ENCODE assay signal across 16 cellular contexts in the genomic region with DNA sequence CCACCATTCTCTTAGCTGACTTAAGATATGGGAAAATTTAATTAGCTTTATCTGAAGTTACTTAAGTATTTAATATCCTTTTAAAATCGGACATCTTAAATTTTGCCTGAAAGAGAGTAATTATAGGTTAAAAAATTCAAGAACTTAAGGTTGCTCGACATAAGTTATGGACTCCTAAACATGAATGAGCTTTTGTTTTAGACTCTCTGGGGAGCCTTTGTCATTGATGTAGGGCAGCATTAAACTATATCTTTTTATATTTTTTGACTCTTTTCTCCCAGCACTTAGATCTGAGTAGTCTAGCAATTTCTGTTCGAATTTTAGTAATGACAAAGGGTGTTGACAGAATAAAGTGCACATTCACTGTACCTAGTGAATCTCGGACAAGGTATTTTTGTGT. TPM values are rescaled to one million over a fixed set of nuclear protein-coding genes. Genes with fewer than 3 reads are reported as not detected.
DNase-seq lines count a peak whose midpoint lies in the region; ATAC-seq and TF ChIP-seq lines count a peak whose summit lies in the region.
"Had no signal": no experiment of that assay in that cellular context is flagged by ENCODE, and none has a peak within 500 bp of the region (broad histone marks: within the 10 kb centered on the region; RNA-seq: fewer than 3 reads in every experiment).

No MANE protein-coding gene starts in this region.

- no peak for ATAC-seq in CD4-positive, CD25-positive, alpha-beta regulatory T cell (ENCODE audit: low read depth in 2 of 2)
- ATAC-seq in esophagus mucosa (no peak), GM18858 (IDR thresholded peaks at IDR 0.05; ENCODE audit: unreplicated experiment) (no peak), upper lobe of right lung (no peak)
- ATAC-seq: natural killer cell treated with Interleukin-12 subunit alpha and Interleukin-12 subunit beta and Interleukin-15 and Interleukin-18, amount 100 ng/mL, for 72 hours; Panc1 had no signal

- no peak for DNase-seq in CD4-positive, CD25-positive, alpha-beta regulatory T cell
- DNase-seq in MG63 (no peak), caudate nucleus (lab: John Stamatoyannopoulos, UW) (no peak), nephron progenitor cell (no peak), upper lobe of right lung (no peak)
- DNase-seq in activated CD4-positive, alpha-beta T cell treated with anti-CD3 and anti-CD28 coated beads for 48 hours: no peak
- DNase-seq: activated naive CD8-positive, alpha-beta T cell treated with anti-CD3 and anti-CD28 coated beads, Interleukin-2, amount 10 ng/mL, durations not matched to agents 7 days and 5 days; HFFc6; NCI-H1694 treated with DMSO at 0.1 percent for 48 hours; NCI-H524; stimulated activated naive CD4-positive, alpha-beta T cell had no signal

- no peaks in the 10 kb centered on the region for H3K36me3 Mint-ChIP-seq in CD4-positive, CD25-positive, alpha-beta regulatory T cell
- H3K36me3 Mint-ChIP-seq in nephron progenitor cell (ENCODE audit: low read depth): peaks cover 5% of the 10 kb centered on the region
- H3K36me3 Mint-ChIP-seq: natural killer cell treated with Interleukin-12 subunit alpha and Interleukin-12 subunit beta and Interleukin-15 and Interleukin-18, amount 100 ng/mL, for 72 hours had no signal

- peaks cover 18 to 56% (median 42%) of the 10 kb centered on the region in 4 donors for H3K4me1 Mint-ChIP-seq in CD4-positive, CD25-positive, alpha-beta regulatory T cell
- peaks cover 72% of the 10 kb centered on the region for H3K4me1 Mint-ChIP-seq in nephron progenitor cell

- no peaks in the 10 kb centered on the region for H3K9me3 ChIP-seq in CD4-positive, CD25-positive, alpha-beta regulatory T cell (ENCODE audit: control insufficient read depth in 2 of 2, low read length in 2 of 2)
- H3K9me3 ChIP-seq in MG63 (no peaks in the 10 kb centered on the region), upper lobe of right lung (no peaks in the 10 kb centered on the region)
- H3K9me3 ChIP-seq: esophagus muscularis mucosa had no signal

- TF ChIP-seq CTCF in nephron progenitor cell (IDR thresholded peaks at IDR 0.05) (no peak), upper lobe of right lung (IDR thresholded peaks at IDR 0.05) (no peak)

- H3K27me3 Mint-ChIP-seq in CD4-positive, CD25-positive, alpha-beta regulatory T cell: peaks cover 9% of the 10 kb centered on the region
- H3K27me3 Mint-ChIP-seq in nephron progenitor cell (ENCODE audit: low read depth, poor library complexity): peaks cover 2% of the 10 kb centered on the region
- H3K27me3 Mint-ChIP-seq: natural killer cell treated with Interleukin-12 subunit alpha and Interleukin-12 subunit beta and Interleukin-15 and Interleukin-18, amount 100 ng/mL, for 72 hours had no signal

- peak overlapping the region in 1 of 4 donors; percentile 92 for H3K4me3 Mint-ChIP-seq in CD4-positive, CD25-positive, alpha-beta regulatory T cell
- peak overlapping the region; percentile 91 for H3K4me3 Mint-ChIP-seq in nephron progenitor cell
- H3K4me3 Mint-ChIP-seq: activated naive CD8-positive, alpha-beta T cell treated with anti-CD3 and anti-CD28 coated beads, Interleukin-2, amount 10 ng/mL, durations not matched to agents 7 days and 5 days; HFFc6; natural killer cell treated with Interleukin-12 subunit alpha and Interleukin-12 subunit beta and Interleukin-15 and Interleukin-18, amount 100 ng/mL, for 72 hours had no signal

- peaks cover 0 to 5% (median 0%) of the 10 kb centered on the region in 7 donors for H3K9me3 Mint-ChIP-seq in CD4-positive, CD25-positive, alpha-beta regulatory T cell
- peaks cover 3% of the 10 kb centered on the region for H3K9me3 Mint-ChIP-seq in nephron progenitor cell
- H3K9me3 Mint-ChIP-seq: activated naive CD8-positive, alpha-beta T cell treated with anti-CD3 and anti-CD28 coated beads, Interleukin-2, amount 10 ng/mL, durations not matched to agents 7 days and 5 days; HFFc6; natural killer cell treated with Interleukin-12 subunit alpha and Interleukin-12 subunit beta and Interleukin-15 and Interleukin-18, amount 100 ng/mL, for 72 hours had no signal

- intact Hi-C loops in upper lobe of right lung (cut with DNase I): no loop called here

- peaks cover 42% of the 10 kb centered on the region for H3K4me1 ChIP-seq in CD4-positive, CD25-positive, alpha-beta regulatory T cell (ENCODE audit: control insufficient read depth, insufficient read depth, low read length, poor library complexity, severe bottlenecking)
- H3K4me1 ChIP-seq in upper lobe of right lung: peaks cover 22% of the 10 kb centered on the region

- no peak overlapping the region for H3K27ac ChIP-seq in CD4-positive, CD25-positive, alpha-beta regulatory T cell (ENCODE audit: insufficient read depth, low read length, poor library complexity, severe bottlenecking)
- H3K27ac ChIP-seq in caudate nucleus (ENCODE audit: low read depth, low read length): peak overlapping the region; percentile 71
- no peak overlapping the region for H3K27ac ChIP-seq in upper lobe of right lung
- H3K27ac ChIP-seq: esophagus muscularis mucosa had no signal

- peak overlapping the region; percentile 29 for H3K4me3 ChIP-seq in CD4-positive, CD25-positive, alpha-beta regulatory T cell (ENCODE audit: low read depth, low read length)
- H3K4me3 ChIP-seq in MG63 (peak overlapping the region; percentile 58), upper lobe of right lung (no peak overlapping the region)

- no peaks in the 10 kb centered on the region for H3K27me3 ChIP-seq in CD4-positive, CD25-positive, alpha-beta regulatory T cell (ENCODE audit: control insufficient read depth, insufficient read depth, low read length)
- H3K27me3 ChIP-seq in MG63: no peaks in the 10 kb centered on the region
- H3K27me3 ChIP-seq in upper lobe of right lung: no peaks in the 10 kb centered on the region
- H3K27me3 ChIP-seq: esophagus muscularis mucosa had no signal

- no peak overlapping the region for H3K27ac Mint-ChIP-seq in CD4-positive, CD25-positive, alpha-beta regulatory T cell
- peak overlapping the region; percentile 11 for H3K27ac Mint-ChIP-seq in nephron progenitor cell
- H3K27ac Mint-ChIP-seq: activated naive CD8-positive, alpha-beta T cell treated with anti-CD3 and anti-CD28 coated beads, Interleukin-2, amount 10 ng/mL, durations not matched to agents 7 days and 5 days; HFFc6; natural killer cell treated with Interleukin-12 subunit alpha and Interleukin-12 subunit beta and Interleukin-15 and Interleukin-18, amount 100 ng/mL, for 72 hours had no signal

- no peaks in the 10 kb centered on the region for H3K36me3 ChIP-seq in CD4-positive, CD25-positive, alpha-beta regulatory T cell (ENCODE audit: control insufficient read depth, insufficient read depth, low read length)
- H3K36me3 ChIP-seq in MG63 (peaks cover 7% of the 10 kb centered on the region; the same call in 1 of the 2 replicates), upper lobe of right lung (no peaks in the 10 kb centered on the region)
- H3K36me3 ChIP-seq: esophagus muscularis mucosa had no signal

RNA-seq across cellular contexts. Expression of a gene that starts 4.7 kb away (rescaled TPM):
- total RNA-seq in CD4-positive, CD25-positive, alpha-beta regulatory T cell: 20.3 TPM
- polyA plus RNA-seq in CD4-positive, CD25-positive, alpha-beta regulatory T cell: under 1 TPM; 0.27 to 0.57 (median 0.52) TPM
- total RNA-seq in MG63 (2014; rRNA removed; shearing (Covaris generic); ENCODE audit: low replicate concordance): 5.4 and 6.6 TPM in 2 replicates
- total RNA-seq in esophagus mucosa (17.7 TPM), upper lobe of right lung (11.9 TPM)
